In genomic region chr14:68770051-68770450, GRCh38 we compare ENCODE assay signal across 19 cellular contexts.
"Had no signal": no experiment of that assay in that cellular context is flagged by ENCODE, and none has a peak within 500 bp of the region (broad histone marks: within the 10 kb centered on the region; RNA-seq: fewer than 3 reads in every experiment).

No MANE protein-coding gene starts in this region.

- H3K9me3 ChIP-seq: adrenal gland, mucosa of descending colon, sigmoid colon, tibial artery, vagina had no signal

- H3K36me3 Mint-ChIP-seq: memory B cell, naive B cell, WTC11 had no signal

- H3K27ac Mint-ChIP-seq: activated CD4-positive, alpha-beta memory T cell treated with anti-CD3 and anti-CD28 coated beads, Interleukin-2, amount 10 ng/mL, durations not matched to agents 7 days and 5 days; activated T-cell treated with anti-CD3 and anti-CD28 coated beads, Interleukin-2, amount 50 U/mL, for 24 hours; activated T-helper 2 cell treated with anti-CD3 and anti-CD28 coated beads, Interferon-gamma antibody, Interleukin-2, Interleukin-4, amounts not matched to agents 10 μg/mL and 5 μg/mL and 100 μg/mL, durations not matched to agents 14 hours and 24 hours and 36 hours; memory B cell; WTC11 had no signal

- ATAC-seq: left lobe of liver, mucosa of descending colon, WTC11 had no signal

- H3K4me3 Mint-ChIP-seq: activated CD4-positive, alpha-beta memory T cell treated with anti-CD3 and anti-CD28 coated beads, Interleukin-2, amount 10 ng/mL, durations not matched to agents 7 days and 5 days; activated T-cell treated with anti-CD3 and anti-CD28 coated beads, Interleukin-2, amount 50 U/mL, for 24 hours; memory B cell; WTC11 had no signal

- H3K27ac ChIP-seq: adrenal gland, parathyroid adenoma, sigmoid colon, SJSA1, tibial artery, vagina had no signal

- H3K27me3 Mint-ChIP-seq: activated CD4-positive, alpha-beta memory T cell treated with anti-CD3 and anti-CD28 coated beads, Interleukin-2, amount 10 ng/mL, durations not matched to agents 7 days and 5 days; activated T-cell treated with anti-CD3 and anti-CD28 coated beads, Interleukin-2, amount 50 U/mL, for 24 hours; memory B cell; naive B cell had no signal

- H3K9me3 Mint-ChIP-seq: memory B cell, naive B cell, WTC11 had no signal

- H3K4me1 ChIP-seq: parathyroid adenoma, sigmoid colon, vagina had no signal

- H3K27me3 ChIP-seq: adrenal gland, sigmoid colon, SJSA1, tibial artery, vagina had no signal

- H3K4me3 ChIP-seq: adrenal gland, mucosa of descending colon, sigmoid colon, SJSA1, tibial artery, vagina had no signal

- DNase-seq: activated CD4-positive, alpha-beta memory T cell treated with anti-CD3 and anti-CD28 coated beads, Interleukin-2, amount 10 ng/mL, durations not matched to agents 7 days and 5 days; activated CD4-positive, alpha-beta T cell treated with anti-CD3 and anti-CD28 coated beads for 48 hours; activated T-cell treated with anti-CD3 and anti-CD28 coated beads, Interleukin-2, amount 50 U/mL, for 24 hours; adrenal gland; caudate nucleus; erythroblast; head of caudate nucleus; mucosa of descending colon; naive B cell; sigmoid colon; stimulated activated naive CD4-positive, alpha-beta T cell had no signal

- H3K36me3 ChIP-seq: adrenal gland, sigmoid colon, SJSA1, tibial artery, vagina had no signal
